18 cellular contexts compared by ENCODE assay signal in the genomic region with DNA sequence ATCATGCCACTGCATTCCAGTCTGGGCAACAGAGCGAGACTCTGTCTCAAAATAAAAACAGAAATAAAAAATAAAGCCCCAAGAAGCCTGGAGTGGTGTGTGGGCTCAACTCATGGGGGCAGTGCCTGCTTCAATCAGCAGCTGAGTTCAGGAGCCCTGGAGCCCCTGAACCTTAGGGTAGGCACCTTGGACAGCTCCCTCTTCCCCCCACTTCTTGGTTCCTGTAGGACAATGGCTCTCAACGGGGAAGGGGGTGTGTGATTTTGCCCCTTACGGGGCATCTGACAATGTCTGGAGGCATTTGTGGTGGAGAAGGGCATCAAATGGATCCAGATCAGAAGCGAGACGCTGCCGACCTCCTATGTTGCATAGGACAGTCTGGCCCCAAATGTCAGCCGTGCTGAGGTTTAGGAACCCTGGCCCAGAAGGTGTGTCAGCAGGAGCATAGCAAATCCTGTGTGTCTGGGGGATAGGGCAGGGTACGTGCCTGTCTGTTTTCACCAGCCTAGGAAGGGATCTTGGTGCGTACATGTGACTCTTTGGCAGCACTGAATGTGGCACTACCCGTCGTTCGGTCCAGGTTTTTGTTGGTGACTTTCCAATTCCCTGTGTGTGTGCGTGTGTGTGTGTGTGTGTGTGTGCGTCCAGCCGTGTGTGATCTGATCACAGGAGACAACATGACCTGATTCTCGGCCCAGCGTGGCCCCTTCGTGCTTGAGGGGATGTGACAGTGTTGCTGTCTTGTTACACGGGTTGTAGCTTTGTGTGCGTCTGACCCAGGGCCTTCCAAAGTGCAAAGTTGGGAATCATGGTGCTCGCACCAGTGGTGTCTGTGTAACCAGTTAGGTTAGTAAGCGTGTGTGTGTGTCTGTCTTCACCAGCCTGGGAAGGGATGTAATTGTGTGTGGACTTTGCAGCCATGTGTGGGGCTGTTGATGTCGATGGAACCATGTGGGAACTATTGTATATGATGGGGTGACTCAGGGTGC. TPM values are rescaled to one million over a fixed set of nuclear protein-coding genes. Genes with fewer than 3 reads are reported as not detected.
DNase-seq lines count a peak whose midpoint lies in the region; ATAC-seq and TF ChIP-seq lines count a peak whose summit lies in the region.
"Had no signal": no experiment of that assay in that cellular context is flagged by ENCODE, and none has a peak within 500 bp of the region (broad histone marks: within the 10 kb centered on the region; RNA-seq: fewer than 3 reads in every experiment).

No MANE protein-coding gene starts in this region.

- no peak overlapping the region for H2BK120ac ChIP-seq in neuronal stem cell (ENCODE audit: low read depth, low read length)

- no peaks in the 10 kb centered on the region for H3K36me3 ChIP-seq in neuronal stem cell (replicated peaks in 1 of 2; ENCODE audit: control insufficient read depth in 2 of 2, insufficient read depth in 2 of 2, low read length in 2 of 2)
- no peaks in the 10 kb centered on the region for H3K36me3 ChIP-seq in smooth muscle cell (ENCODE audit: low read depth)
- H3K36me3 ChIP-seq: upper lobe of right lung had no signal

- H4K8ac ChIP-seq in neuronal stem cell (ENCODE audit: low read depth, low read length), result no peak overlapping the region

- H3K9ac ChIP-seq in neuronal stem cell (ENCODE audit: low read depth, low read length, poor library complexity) (no peak overlapping the region), smooth muscle cell (ENCODE audit: low read depth) (no peak overlapping the region)

- no peak overlapping the region for H2AK5ac ChIP-seq in neuronal stem cell (ENCODE audit: low read depth, low read length)

- peak overlapping the region; percentile 49 to 82 (median 76) for H3K27ac Mint-ChIP-seq in brain
- H3K27ac Mint-ChIP-seq: activated CD8-positive, alpha-beta T cell treated with anti-CD3 and anti-CD28 coated beads for 36 hours; HFFc6; naive thymus-derived CD4-positive, alpha-beta T cell had no signal

- H3K4me3 Mint-ChIP-seq in brain, result peak overlapping the region; percentile 1 to 49 (median 17)
- H3K4me3 Mint-ChIP-seq: activated CD8-positive, alpha-beta T cell treated with anti-CD3 and anti-CD28 coated beads for 36 hours; HFFc6; naive thymus-derived CD4-positive, alpha-beta T cell had no signal

- H4K91ac ChIP-seq in neuronal stem cell (ENCODE audit: low read depth, low read length, poor library complexity), result no peak overlapping the region

- peaks cover 7% of the 10 kb centered on the region for H3K79me1 ChIP-seq in neuronal stem cell (ENCODE audit: low read depth, low read length)

- ATAC-seq in GM19463 (IDR thresholded peaks at IDR 0.05; ENCODE audit: unreplicated experiment), result no peak
- ATAC-seq: activated CD8-positive, alpha-beta T cell treated with anti-CD3 and anti-CD28 coated beads for 36 hours; left cardiac atrium; naive thymus-derived CD4-positive, alpha-beta T cell; upper lobe of right lung had no signal

- no peak overlapping the region for H2BK15ac ChIP-seq in neuronal stem cell (ENCODE audit: low read length)

- H3K27ac ChIP-seq in neuronal stem cell (replicated peaks; ENCODE audit: low read length) (no peak overlapping the region), smooth muscle cell (ENCODE audit: low read depth) (no peak overlapping the region)
- H3K27ac ChIP-seq: RWPE1, upper lobe of right lung had no signal

- H3K4me3 ChIP-seq in neuronal stem cell (ENCODE audit: low read length in 2 of 2) (peak overlapping the region in 1 of 2 donors; percentile 33), smooth muscle cell (no peak overlapping the region)
- H3K4me3 ChIP-seq: upper lobe of right lung had no signal

- H3K18ac ChIP-seq in neuronal stem cell (ENCODE audit: low read length), result no peak overlapping the region

- no peaks in the 10 kb centered on the region for H3K79me2 ChIP-seq in smooth muscle cell (ENCODE audit: low read depth)

- TF ChIP-seq CTCF in brain (conservative IDR thresholded peaks at IDR 0.05) (no peak), smooth muscle cell (IDR thresholded peaks at IDR 0.05; ENCODE audit: borderline replicate concordance, insufficient read depth, poor library complexity, severe bottlenecking) (no peak)

- no peak overlapping the region for H2AFZ ChIP-seq in neuronal stem cell (ENCODE audit: low read length)
- H2AFZ ChIP-seq in smooth muscle cell (ENCODE audit: low read depth), result no peak overlapping the region

- no peaks in the 10 kb centered on the region for H4K20me1 ChIP-seq in smooth muscle cell (ENCODE audit: low read depth)

- no peaks in the 10 kb centered on the region for H3K4me1 ChIP-seq in neuronal stem cell (ENCODE audit: control insufficient read depth in 2 of 2, insufficient read depth in 1 of 2, low read depth in 1 of 2, low read length in 2 of 2)
- H3K4me1 ChIP-seq in smooth muscle cell (ENCODE audit: low read depth), result no peaks in the 10 kb centered on the region
- H3K4me1 ChIP-seq: upper lobe of right lung had no signal

- peaks cover 20% of the 10 kb centered on the region for H3K36me3 Mint-ChIP-seq in brain

- no peaks in the 10 kb centered on the region for H3K27me3 Mint-ChIP-seq in brain

- H3K4me1 Mint-ChIP-seq in brain, result peaks cover 37% of the 10 kb centered on the region

- TF ChIP-seq EP300 in Ishikawa (IDR thresholded peaks at IDR 0.05; ENCODE audit: borderline replicate concordance), result no peak

- DNase-seq in neuronal stem cell (ENCODE audit: low spot score) (no peak), smooth muscle cell (lab: John Stamatoyannopoulos, UW; ENCODE audit: unreplicated experiment) (no peak)
- no peak for DNase-seq in stimulated activated CD4-positive, alpha-beta T cell treated with anti-CD3 and anti-CD28 coated beads, Interleukin-2, amount 100 ng/mL, for 24 hours
- DNase-seq: activated CD4-positive, CD25-positive, alpha-beta regulatory T cell; activated CD8-positive, alpha-beta T cell treated with anti-CD3 and anti-CD28 coated beads for 36 hours; activated gamma-delta T cell treated with Interleukin-2 at 50 U/mL for 16 hours; HFFc6; left cardiac atrium; mesendoderm; naive thymus-derived CD4-positive, alpha-beta T cell; NCI-H510A; stimulated activated CD8-positive, alpha-beta memory T cell treated with anti-CD3 and anti-CD28 coated beads, Interleukin-4, amount 100 ng/mL, for 48 hours; upper lobe of right lung had no signal

- no peaks in the 10 kb centered on the region for H3F3A ChIP-seq in smooth muscle cell (ENCODE audit: low read depth)

- H3K4ac ChIP-seq in neuronal stem cell (ENCODE audit: low read length), result no peak overlapping the region

- H3K4me2 ChIP-seq in neuronal stem cell (ENCODE audit: insufficient read depth, low read length, poor library complexity, severe bottlenecking) (no peak overlapping the region), smooth muscle cell (no peak overlapping the region)

- H3K23ac ChIP-seq in neuronal stem cell (ENCODE audit: low read depth, low read length, poor library complexity), result peak overlapping the region; percentile 61

- H3K9me3 ChIP-seq in neuronal stem cell (replicated peaks in 1 of 2; ENCODE audit: control insufficient read depth in 2 of 2, insufficient read depth in 1 of 2, low read depth in 1 of 2, low read length in 2 of 2) (peaks cover 2 to 5% of the 10 kb centered on the region in 2 donors), smooth muscle cell (replicated peaks; ENCODE audit: low read depth) (no peaks in the 10 kb centered on the region)
- H3K9me3 ChIP-seq: upper lobe of right lung had no signal

- no peak for TF ChIP-seq RAD21 in Ishikawa (IDR thresholded peaks at IDR 0.05; ENCODE audit: low read depth)

- H3K9me3 Mint-ChIP-seq in brain, result peaks cover 3 to 12% (median 5%) of the 10 kb centered on the region in 5 experiments

- H2BK5ac ChIP-seq in neuronal stem cell (ENCODE audit: low read length), result no peak overlapping the region

- no peak overlapping the region for H2BK12ac ChIP-seq in neuronal stem cell (ENCODE audit: low read length)

- H3K27me3 ChIP-seq in neuronal stem cell (ENCODE audit: control insufficient read depth in 3 of 3, insufficient read depth in 3 of 3, low read depth in 1 of 3, low read length in 3 of 3) (peaks cover 0 to 12% (median 0%) of the 10 kb centered on the region in 3 experiments), smooth muscle cell (ENCODE audit: low read depth) (no peaks in the 10 kb centered on the region)

- H3K14ac ChIP-seq in neuronal stem cell (ENCODE audit: low read length), result no peak overlapping the region

- no CpG with 5 or more reads among the region's 23 CpGs for WGBS in neuronal stem cell (ENCODE audit: extremely low coverage in 2 of 2, insufficient read length in 2 of 2, insufficient replicate concordance in 1 of 2), 2 donors
- 85% methylated on average over 23 of the region's 23 CpGs for WGBS in smooth muscle cell (ENCODE audit: low lambda C conversion rate)

RNA-seq across cellular contexts. Expression of gene IGLON5, which starts 7.5 kb away (rescaled TPM):
- 5.1 TPM for polyA plus RNA-seq in brain (ENCODE audit: insufficient read depth, low read depth, low replicate concordance)
- polyA plus RNA-seq in neuronal stem cell (2013, experiment 1 of 2), result 57.4 TPM
- 56.1 TPM for polyA plus RNA-seq in neuronal stem cell (2013, experiment 2 of 2)
- total RNA-seq in smooth muscle cell, result 3.5 and 4.6 TPM in 2 replicates
- 3.4 and 3.8 TPM in 2 replicates for polyA plus RNA-seq in smooth muscle cell
- total RNA-seq: endothelial cell of umbilical vein; HFFc6; naive thymus-derived CD4-positive, alpha-beta T cell; upper lobe of right lung had no signal
- polyA plus RNA-seq: endothelial cell of umbilical vein; naive thymus-derived CD4-positive, alpha-beta T cell had no signal

RNA-seq across cellular contexts. Expression of gene VSIG10L, which starts 23.0 kb away (rescaled TPM):
- 1.5 TPM for polyA plus RNA-seq in brain (ENCODE audit: insufficient read depth, low read depth, low replicate concordance)
- polyA plus RNA-seq in neuronal stem cell (2013, experiment 1 of 2), result 4.6 TPM
- polyA plus RNA-seq in neuronal stem cell (2013, experiment 2 of 2), result 4.3 TPM
- 0.63 and 2.2 TPM in 2 replicates for total RNA-seq in smooth muscle cell
- 2.5 and 4.2 TPM in 2 replicates for polyA plus RNA-seq in smooth muscle cell
- polyA plus RNA-seq: naive thymus-derived CD4-positive, alpha-beta T cell had no signal

RNA-seq across cellular contexts. Expression of gene ETFB, which starts 47.2 kb away (rescaled TPM):
- polyA plus RNA-seq in brain (ENCODE audit: insufficient read depth, low read depth, low replicate concordance) (186 TPM), smooth muscle cell (94.5 and 108 TPM in 2 replicates)
- polyA plus RNA-seq in neuronal stem cell (2013, experiment 1 of 2), result 32.3 TPM
- 30.3 TPM for polyA plus RNA-seq in neuronal stem cell (2013, experiment 2 of 2)
- 38.0 and 51.1 TPM in 2 replicates for total RNA-seq in smooth muscle cell

RNA-seq across cellular contexts. Expression of gene CLDND2, which starts 49.8 kb away (rescaled TPM):
- polyA plus RNA-seq in brain (ENCODE audit: insufficient read depth, low read depth, low replicate concordance) (1.6 TPM), smooth muscle cell (1.4 TPM in 1 of 2 replicates, not detected in the other)
- 13.8 TPM for polyA plus RNA-seq in neuronal stem cell (2013, experiment 1 of 2)
- polyA plus RNA-seq in neuronal stem cell (2013, experiment 2 of 2), result 12.7 TPM
- total RNA-seq in smooth muscle cell, result not detected in 2 replicates
- polyA plus RNA-seq: endothelial cell of umbilical vein; naive thymus-derived CD4-positive, alpha-beta T cell had no signal

RNA-seq across cellular contexts. Expression of gene NKG7, which starts 53.5 kb away (rescaled TPM):
- polyA plus RNA-seq in brain (ENCODE audit: insufficient read depth, low read depth, low replicate concordance) (6.8 TPM), smooth muscle cell (not detected in 2 replicates)
- not detected for polyA plus RNA-seq in neuronal stem cell (2013, experiment 1 of 2)
- not detected for polyA plus RNA-seq in neuronal stem cell (2013, experiment 2 of 2)
- total RNA-seq in smooth muscle cell, result not detected in 2 replicates
- total RNA-seq: endothelial cell of umbilical vein, HFFc6 had no signal
- polyA plus RNA-seq: endothelial cell of umbilical vein had no signal
